25 cellular contexts compared by ENCODE assay signal in genomic region chr15:39134282-39134681, GRCh38.
"Had no signal": no experiment of that assay in that cellular context is flagged by ENCODE, and none has a peak within 500 bp of the region (broad histone marks: within the 10 kb centered on the region; RNA-seq: fewer than 3 reads in every experiment).

No MANE protein-coding gene starts in this region.

- H3K36me3 ChIP-seq: adrenal gland, ascending aorta, heart left ventricle, neural progenitor cell, tibial artery had no signal

- H3K4me2 ChIP-seq: neural progenitor cell had no signal

- H3K9me3 ChIP-seq: adrenal gland, ascending aorta, heart left ventricle, tibial artery had no signal

- ATAC-seq: activated CD4-positive, alpha-beta T cell treated with anti-CD3 and anti-CD28 coated beads for 36 hours; activated naive CD4-positive, alpha-beta T cell treated with anti-CD3 and anti-CD28 coated beads, Interleukin-2, amount 50 U/mL, for 72 hours; activated T-helper 17 cell treated with anti-CD3 and anti-CD28 coated beads, Interleukin-2, amount 50 U/mL, for 72 hours; esophagus mucosa; heart left ventricle; left colon; naive thymus-derived CD8-positive, alpha-beta T cell; stimulated activated naive CD8-positive, alpha-beta T cell treated with anti-CD3 and anti-CD28 coated beads, Interleukin-15, Interleukin-2, amounts not matched to agents 100 U/mL and 50 U/mL, for 24 hours had no signal

- DNase-seq: activated B cell treated with CpG ODN at 0.5 μM for 24 hours; activated CD4-positive, alpha-beta T cell treated with anti-CD3 and anti-CD28 coated beads for 36 hours; activated CD4-positive, alpha-beta T cell treated with anti-CD3 and anti-CD28 coated beads, Interleukin-2, amount 50 U/mL, for 4 hours; activated CD8-positive, alpha-beta memory T cell treated with anti-CD3 and anti-CD28 coated beads for 24 hours; activated CD8-positive, alpha-beta memory T cell treated with anti-CD3 and anti-CD28 coated beads, Interleukin-2, amount 50 U/mL, for 4 hours; activated T-cell treated with anti-CD3 and anti-CD28 coated beads, Interleukin-2, amount 50 U/mL, for 24 hours; adrenal gland; effector memory CD4-positive, alpha-beta T cell; heart left ventricle; left colon; naive thymus-derived CD8-positive, alpha-beta T cell; retina; stimulated activated CD4-positive, alpha-beta T cell treated with anti-CD3 and anti-CD28 coated beads, Interleukin-4, amount 100 ng/mL, for 24 hours; stimulated activated naive CD8-positive, alpha-beta T cell treated with anti-CD3 and anti-CD28 coated beads, Interleukin-15, Interleukin-2, amounts not matched to agents 100 U/mL and 50 U/mL, for 24 hours; T-helper 9 cell; tibial artery had no signal

- H3K4me1 ChIP-seq: neural progenitor cell had no signal

- H3K27me3 ChIP-seq: adrenal gland, ascending aorta, heart left ventricle, neural progenitor cell, tibial artery had no signal

- FAIRE-seq: colon, endothelial cell of umbilical vein, keratinocyte, urothelium cell line had no signal

- H3K4me3 ChIP-seq: adrenal gland, ascending aorta, heart left ventricle, neural progenitor cell, tibial artery had no signal

- H3K27ac ChIP-seq: adrenal gland, ascending aorta, neural progenitor cell had no signal

- H2AFZ ChIP-seq: neural progenitor cell had no signal
